ENCODE assay signal across 1 cellular context in genomic region chr2:11376071-11376470, GRCh38.
TF ChIP-seq lines count a peak whose summit lies in the region.

No MANE protein-coding gene starts in this region.

TF ChIP-seq in HepG2, 621 proteins besides CTCF, POLR2A, EP300 and RAD21 (continued from another document and continues in another):
- TF ChIP-seq CEBPZ (IDR thresholded peaks at IDR 0.05; ENCODE audit: low read length) (no peak), MAZ (IDR thresholded peaks at IDR 0.05; ENCODE audit: borderline replicate concordance, low read depth, low read length) (no peak), MAZ (CRISPR knock-in tag; IDR thresholded peaks at IDR 0.05; ENCODE audit: low read depth) (no peak), U2AF1 (optimal IDR thresholded peaks at IDR 0.05; ENCODE audit: low read depth, low read length) (no peak), ZNF33A (CRISPR knock-in tag; IDR thresholded peaks at IDR 0.05; ENCODE audit: borderline replicate concordance) (no peak), ZNF704 (CRISPR knock-in tag; IDR thresholded peaks at IDR 0.05; ENCODE audit: borderline replicate concordance) (no peak), KLF16 (CRISPR knock-in tag; IDR thresholded peaks at IDR 0.05) (no peak), NFE2L2 (IDR thresholded peaks at IDR 0.05; ENCODE audit: low read length) (no peak), PPARG (CRISPR knock-in tag; conservative IDR thresholded peaks at IDR 0.05) (no peak), TFE3 (CRISPR knock-in tag; IDR thresholded peaks at IDR 0.05) (no peak), ZKSCAN8 (CRISPR knock-in tag; IDR thresholded peaks at IDR 0.05; ENCODE audit: borderline replicate concordance) (0 out of 2 replicates have a peak, but pooled peaks have one; percentile 11), ATM (IDR thresholded peaks at IDR 0.05; ENCODE audit: borderline replicate concordance) (no peak), ZNF652 (CRISPR knock-in tag; IDR thresholded peaks at IDR 0.05; ENCODE audit: borderline replicate concordance, low read depth) (no peak), HMGXB4 (CRISPR knock-in tag; IDR thresholded peaks at IDR 0.05; ENCODE audit: borderline replicate concordance in 1 of 2, low read depth in 1 of 2) (no peak), POLR2G (IDR thresholded peaks at IDR 0.05; ENCODE audit: low read depth, low read length) (no peak), ZNF441 (CRISPR knock-in tag; IDR thresholded peaks at IDR 0.05; ENCODE audit: borderline replicate concordance) (no peak), NBN (conservative IDR thresholded peaks at IDR 0.05) (no peak), PRDM10 (CRISPR knock-in tag; IDR thresholded peaks at IDR 0.05; ENCODE audit: low read depth) (peak; percentile 59; the same call in 1 of the 2 replicates), FOXA1 (IDR thresholded peaks at IDR 0.05) (no peak), FOXA1 (CRISPR knock-in tag; IDR thresholded peaks at IDR 0.05) (peak; percentile 37; the same call in 1 of the 2 replicates), NFE2 (CRISPR knock-in tag; IDR thresholded peaks at IDR 0.05) (no peak), GTF3A (CRISPR knock-in tag; conservative IDR thresholded peaks at IDR 0.05) (no peak), ZC3H4 (CRISPR knock-in tag; IDR thresholded peaks at IDR 0.05; ENCODE audit: borderline replicate concordance) (no peak), SP4 (CRISPR knock-in tag; IDR thresholded peaks at IDR 0.05) (0 out of 2 replicates have a peak, but pooled peaks have one; percentile 23), REPIN1 (CRISPR knock-in tag; IDR thresholded peaks at IDR 0.05; ENCODE audit: borderline replicate concordance, low read depth) (peak; percentile 7; the same call in 1 of the 2 replicates), NR2C2 (CRISPR knock-in tag; IDR thresholded peaks at IDR 0.05; ENCODE audit: borderline replicate concordance) (no peak), YEATS4 (CRISPR knock-in tag; IDR thresholded peaks at IDR 0.05; ENCODE audit: borderline replicate concordance) (no peak), FOSL2 (CRISPR knock-in tag; IDR thresholded peaks at IDR 0.05) (peak; percentile 16; the same call in 1 of the 2 replicates), ZNF564 (CRISPR knock-in tag; IDR thresholded peaks at IDR 0.05) (no peak), ZFP1 (CRISPR knock-in tag; IDR thresholded peaks at IDR 0.05) (no peak), LBX2 (CRISPR knock-in tag; IDR thresholded peaks at IDR 0.05; ENCODE audit: borderline replicate concordance) (no peak), SYNCRIP (IDR thresholded peaks at IDR 0.05; ENCODE audit: insufficient read depth, low read depth, low read length) (no peak), SRF (IDR thresholded peaks at IDR 0.05; ENCODE audit: low read depth, low read length) (no peak), ATF6 (CRISPR knock-in tag; conservative IDR thresholded peaks at IDR 0.05) (no peak), SP2 (CRISPR knock-in tag; IDR thresholded peaks at IDR 0.05) (no peak), RNF2 (conservative IDR thresholded peaks at IDR 0.05; ENCODE audit: low read depth) (no peak), ZBTB20 (CRISPR knock-in tag; IDR thresholded peaks at IDR 0.05; ENCODE audit: borderline replicate concordance, low read depth) (no peak), CSRNP1 (CRISPR knock-in tag; IDR thresholded peaks at IDR 0.05) (no peak)
- TF ChIP-seq, protein P1, sequence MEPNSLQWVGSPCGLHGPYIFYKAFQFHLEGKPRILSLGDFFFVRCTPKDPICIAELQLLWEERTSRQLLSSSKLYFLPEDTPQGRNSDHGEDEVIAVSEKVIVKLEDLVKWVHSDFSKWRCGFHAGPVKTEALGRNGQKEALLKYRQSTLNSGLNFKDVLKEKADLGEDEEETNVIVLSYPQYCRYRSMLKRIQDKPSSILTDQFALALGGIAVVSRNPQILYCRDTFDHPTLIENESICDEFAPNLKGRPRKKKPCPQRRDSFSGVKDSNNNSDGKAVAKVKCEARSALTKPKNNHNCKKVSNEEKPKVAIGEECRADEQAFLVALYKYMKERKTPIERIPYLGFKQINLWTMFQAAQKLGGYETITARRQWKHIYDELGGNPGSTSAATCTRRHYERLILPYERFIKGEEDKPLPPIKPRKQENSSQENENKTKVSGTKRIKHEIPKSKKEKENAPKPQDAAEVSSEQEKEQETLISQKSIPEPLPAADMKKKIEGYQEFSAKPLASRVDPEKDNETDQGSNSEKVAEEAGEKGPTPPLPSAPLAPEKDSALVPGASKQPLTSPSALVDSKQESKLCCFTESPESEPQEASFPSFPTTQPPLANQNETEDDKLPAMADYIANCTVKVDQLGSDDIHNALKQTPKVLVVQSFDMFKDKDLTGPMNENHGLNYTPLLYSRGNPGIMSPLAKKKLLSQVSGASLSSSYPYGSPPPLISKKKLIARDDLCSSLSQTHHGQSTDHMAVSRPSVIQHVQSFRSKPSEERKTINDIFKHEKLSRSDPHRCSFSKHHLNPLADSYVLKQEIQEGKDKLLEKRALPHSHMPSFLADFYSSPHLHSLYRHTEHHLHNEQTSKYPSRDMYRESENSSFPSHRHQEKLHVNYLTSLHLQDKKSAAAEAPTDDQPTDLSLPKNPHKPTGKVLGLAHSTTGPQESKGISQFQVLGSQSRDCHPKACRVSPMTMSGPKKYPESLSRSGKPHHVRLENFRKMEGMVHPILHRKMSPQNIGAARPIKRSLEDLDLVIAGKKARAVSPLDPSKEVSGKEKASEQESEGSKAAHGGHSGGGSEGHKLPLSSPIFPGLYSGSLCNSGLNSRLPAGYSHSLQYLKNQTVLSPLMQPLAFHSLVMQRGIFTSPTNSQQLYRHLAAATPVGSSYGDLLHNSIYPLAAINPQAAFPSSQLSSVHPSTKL (CRISPR knock-in tag; IDR thresholded peaks at IDR 0.05), result peak; percentile 76
